Comparison of ENCODE assay signal across 30 cellular contexts in the genomic region with DNA sequence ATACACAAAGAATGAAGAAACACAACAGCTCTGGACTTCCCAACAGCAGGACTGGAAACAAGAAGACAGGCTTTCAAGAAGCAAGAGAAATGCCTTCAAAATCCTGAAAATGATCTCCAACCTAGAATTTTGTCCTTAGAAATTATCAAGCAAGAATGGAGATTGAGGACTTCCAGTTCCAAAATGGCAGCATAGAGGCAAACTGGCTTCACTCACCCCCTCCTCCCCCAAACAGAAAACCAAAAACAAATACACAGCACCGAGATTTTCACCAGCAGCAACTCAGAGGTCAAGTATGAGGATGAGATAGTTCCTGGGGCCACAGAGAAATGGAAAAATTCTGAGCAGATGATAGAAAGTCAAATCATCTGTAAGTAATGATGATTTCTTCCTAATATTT.
"Had no signal": no experiment of that assay in that cellular context is flagged by ENCODE, and none has a peak within 500 bp of the region (broad histone marks: within the 10 kb centered on the region; RNA-seq: fewer than 3 reads in every experiment).

No MANE protein-coding gene starts in this region.

- H3K27ac Mint-ChIP-seq: activated B cell treated with CpG ODN at 0.5 μM for 24 hours; activated CD4-positive, alpha-beta T cell treated with anti-CD3 and anti-CD28 coated beads, Interleukin-2, amount 10 ng/mL, durations not matched to agents 24 days and 14 days; activated naive CD4-positive, alpha-beta T cell treated with anti-CD3 and anti-CD28 coated beads for 36 hours; activated naive CD8-positive, alpha-beta T cell; brain had no signal

- DNase-seq: activated B cell treated with CpG ODN at 0.5 μM for 24 hours; activated CD4-positive, alpha-beta T cell treated with anti-CD3 and anti-CD28 coated beads for 1 hour; activated CD4-positive, alpha-beta T cell treated with anti-CD3 and anti-CD28 coated beads, Interleukin-2, amount 10 ng/mL, durations not matched to agents 24 days and 14 days; activated CD4-positive, alpha-beta T cell treated with anti-CD3 and anti-CD28 coated beads, Interleukin-2, amount 50 U/mL, for 48 hours; activated CD8-positive, alpha-beta memory T cell treated with anti-CD3 and anti-CD28 coated beads for 24 hours; activated gamma-delta T cell; activated naive CD4-positive, alpha-beta T cell treated with anti-CD3 and anti-CD28 coated beads for 36 hours; activated T-cell treated with anti-CD3 and anti-CD28 coated beads, Interleukin-2, amount 50 U/mL, for 4 hours; amygdala; colonic mucosa; Kasumi-1; NCI-H1092; NCI-H1417 treated with DMSO at 0.1 percent for 48 hours; NCI-H1694; NCI-H2029; NCI-H2107; NCI-H2171 treated with DMSO at 0.1 percent for 48 hours; NCI-H226; NCI-H526; NCI-H774; SHP77; T-helper 2 cell; T1000 had no signal

- ATAC-seq: activated T-cell treated with anti-CD3 and anti-CD28 coated beads, Interleukin-2, amount 50 U/mL, for 4 hours had no signal

- H3K27me3 ChIP-seq: cardiac muscle cell, colonic mucosa, SJSA1 had no signal

- H3K4me1 Mint-ChIP-seq: activated B cell treated with CpG ODN at 0.5 μM for 24 hours; activated CD4-positive, alpha-beta T cell treated with anti-CD3 and anti-CD28 coated beads, Interleukin-2, amount 10 ng/mL, durations not matched to agents 24 days and 14 days; brain had no signal

- H3K36me3 Mint-ChIP-seq: activated naive CD8-positive, alpha-beta T cell; brain had no signal

- H3K27ac ChIP-seq: cardiac muscle cell, colonic mucosa, SJSA1 had no signal

- H3K36me3 ChIP-seq: cardiac muscle cell, colonic mucosa, SJSA1 had no signal

- H3K4me3 Mint-ChIP-seq: activated B cell treated with CpG ODN at 0.5 μM for 24 hours; activated CD4-positive, alpha-beta T cell treated with anti-CD3 and anti-CD28 coated beads, Interleukin-2, amount 10 ng/mL, durations not matched to agents 24 days and 14 days; activated naive CD4-positive, alpha-beta T cell treated with anti-CD3 and anti-CD28 coated beads for 36 hours; activated naive CD8-positive, alpha-beta T cell; activated T-cell treated with anti-CD3 and anti-CD28 coated beads, Interleukin-2, amount 50 U/mL, for 4 hours; brain had no signal

- H3K27me3 Mint-ChIP-seq: activated CD4-positive, alpha-beta T cell treated with anti-CD3 and anti-CD28 coated beads, Interleukin-2, amount 10 ng/mL, durations not matched to agents 24 days and 14 days; activated naive CD8-positive, alpha-beta T cell; brain had no signal

- H3K4me3 ChIP-seq: cardiac muscle cell, colonic mucosa, SJSA1 had no signal

- H3K9me3 Mint-ChIP-seq: activated B cell treated with CpG ODN at 0.5 μM for 24 hours; activated CD4-positive, alpha-beta T cell treated with anti-CD3 and anti-CD28 coated beads, Interleukin-2, amount 10 ng/mL, durations not matched to agents 24 days and 14 days; activated naive CD4-positive, alpha-beta T cell treated with anti-CD3 and anti-CD28 coated beads for 36 hours; activated T-cell treated with anti-CD3 and anti-CD28 coated beads, Interleukin-2, amount 50 U/mL, for 4 hours; brain had no signal

- H3K4me1 ChIP-seq: colonic mucosa, SJSA1 had no signal

- H3K9me3 ChIP-seq: colonic mucosa, SJSA1 had no signal

- FAIRE-seq: astrocyte, RCC 7860, TTC549 had no signal
